ENCODE assay signal across 1 cellular context in genomic region chrX:153925739-153926593, GRCh38.
TF ChIP-seq lines count a peak whose summit lies in the region.

TSS of gene ARHGAP4 (minus strand) at chrX:153926264. CDS start at chrX:153926202, 62 bp downstream.

TF ChIP-seq in K562, 482 proteins besides CTCF, POLR2A, EP300 and RAD21 (continued from another document and continues in another):
- TF ChIP-seq IRF1 (CRISPR knock-in tag; IDR thresholded peaks at IDR 0.05; ENCODE audit: borderline replicate concordance): no peak
- peak; percentile 38; the same call in 1 of the 2 replicates for TF ChIP-seq MTA3 (IDR thresholded peaks at IDR 0.05; ENCODE audit: borderline replicate concordance)
- no peak for TF ChIP-seq CLOCK (CRISPR knock-in tag; IDR thresholded peaks at IDR 0.05; ENCODE audit: borderline replicate concordance)
- TF ChIP-seq FOXK2 (conservative IDR thresholded peaks at IDR 0.05 in 1 of 2, IDR thresholded peaks at IDR 0.05 in 1 of 2; ENCODE audit: low read depth in 2 of 2): no peak
- peak in 1 of 2 experiments; percentile 81; a peak in 2 of 4 replicates for TF ChIP-seq ZMIZ1 (IDR thresholded peaks at IDR 0.05; ENCODE audit: low read depth in 2 of 2, low read length in 2 of 2)
- peak in 1 of 2 experiments; percentile 74; a peak in 1 of 4 replicates for TF ChIP-seq ZNF639 (CRISPR knock-in tag; conservative IDR thresholded peaks at IDR 0.05 in 1 of 2, IDR thresholded peaks at IDR 0.05 in 1 of 2)
- no peak for TF ChIP-seq E2F8 (IDR thresholded peaks at IDR 0.05; ENCODE audit: low read depth, partially characterized antibody)
- no peak for TF ChIP-seq BRD4 (IDR thresholded peaks at IDR 0.05)
- TF ChIP-seq NR2C2 (CRISPR knock-in tag; IDR thresholded peaks at IDR 0.05): no peak
- peak; percentile 92 for TF ChIP-seq NR2C2 (tag; IDR thresholded peaks at IDR 0.05)
- TF ChIP-seq ZNF561 (CRISPR knock-in tag; conservative IDR thresholded peaks at IDR 0.05): no peak
- TF ChIP-seq NR2C1 (IDR thresholded peaks at IDR 0.05): peak; percentile 57
- peak; percentile 72 for TF ChIP-seq NR2C1 (tag; IDR thresholded peaks at IDR 0.05)
- no peak for TF ChIP-seq BRD9 (IDR thresholded peaks at IDR 0.05; ENCODE audit: low read depth, partially characterized antibody)
- TF ChIP-seq ZNF586 (CRISPR knock-in tag; conservative IDR thresholded peaks at IDR 0.05): 0 out of 2 replicates have a peak, but pooled peaks have one; percentile 41
- TF ChIP-seq PTBP1 (IDR thresholded peaks at IDR 0.05; ENCODE audit: low read depth, low read length): peak; percentile 87
- TF ChIP-seq FOSL1 (tag; conservative IDR thresholded peaks at IDR 0.05): no peak
- no peak for TF ChIP-seq MAFF (IDR thresholded peaks at IDR 0.05; ENCODE audit: low read length)
- no peak for TF ChIP-seq GATAD2A (IDR thresholded peaks at IDR 0.05)
- TF ChIP-seq TAF7 (tag; IDR thresholded peaks at IDR 0.05): no peak
- no peak for TF ChIP-seq ATF7 (IDR thresholded peaks at IDR 0.05)
- TF ChIP-seq DIDO1 (tag; IDR thresholded peaks at IDR 0.05; ENCODE audit: low read depth): no peak
- peak; percentile 24 for TF ChIP-seq TAF9B (IDR thresholded peaks at IDR 0.05; ENCODE audit: partially characterized antibody)
- TF ChIP-seq ZBTB11 (CRISPR knock-in tag; IDR thresholded peaks at IDR 0.05): 0 out of 6 replicates have a peak, but pooled peaks of 1 of the 3 experiments have one; percentile 18
- no peak for TF ChIP-seq ZNF23 (CRISPR knock-in tag; IDR thresholded peaks at IDR 0.05)
- TF ChIP-seq BRF2 (IDR thresholded peaks at IDR 0.05; ENCODE audit: borderline replicate concordance, insufficient read depth, insufficient read length): no peak
- TF ChIP-seq FOXK1 (CRISPR knock-in tag; IDR thresholded peaks at IDR 0.05; ENCODE audit: borderline replicate concordance): no peak
- TF ChIP-seq ZNF165 (CRISPR knock-in tag; IDR thresholded peaks at IDR 0.05; ENCODE audit: borderline replicate concordance): no peak
- no peak for TF ChIP-seq MXI1 (IDR thresholded peaks at IDR 0.05; ENCODE audit: low read depth, low read length)
- no peak for TF ChIP-seq TARDBP (IDR thresholded peaks at IDR 0.05)
- TF ChIP-seq E2F5 (CRISPR knock-in tag; IDR thresholded peaks at IDR 0.05): no peak
- TF ChIP-seq NCOA6 (IDR thresholded peaks at IDR 0.05): 0 out of 2 replicates have a peak, but pooled peaks have one; percentile 55
- no peak for TF ChIP-seq SMARCC2 (IDR thresholded peaks at IDR 0.05; ENCODE audit: low read depth)
- no peak for TF ChIP-seq CEBPB (tag; IDR thresholded peaks at IDR 0.05)
- no peak for TF ChIP-seq ZNF146 (CRISPR knock-in tag; IDR thresholded peaks at IDR 0.05; ENCODE audit: unreplicated experiment)
- TF ChIP-seq ZNF707 (CRISPR knock-in tag; conservative IDR thresholded peaks at IDR 0.05): no peak
- TF ChIP-seq PKNOX1 (IDR thresholded peaks at IDR 0.05): no peak
- no peak for TF ChIP-seq NFATC3 (IDR thresholded peaks at IDR 0.05)
- TF ChIP-seq CREB3L1 (IDR thresholded peaks at IDR 0.05; ENCODE audit: borderline replicate concordance, low read depth): no peak
- no peak for TF ChIP-seq MYBL2 (IDR thresholded peaks at IDR 0.05; ENCODE audit: low read depth)
- no peak for TF ChIP-seq MYBL2 (CRISPR knock-in tag; IDR thresholded peaks at IDR 0.05; ENCODE audit: borderline replicate concordance)
